In genomic region chr2:71939588-71940535, GRCh38 we compare ENCODE assay signal across 19 cellular contexts.
DNase-seq lines count a peak whose midpoint lies in the region; ATAC-seq and TF ChIP-seq lines count a peak whose summit lies in the region.
"Had no signal": no experiment of that assay in that cellular context is flagged by ENCODE, and none has a peak within 500 bp of the region (broad histone marks: within the 10 kb centered on the region; RNA-seq: fewer than 3 reads in every experiment).

No MANE protein-coding gene starts in this region.

- H3K36me3 ChIP-seq in vagina: no peaks in the 10 kb centered on the region
- H3K36me3 ChIP-seq: stomach had no signal

- H3K4me1 ChIP-seq in vagina: peaks cover 31% of the 10 kb centered on the region
- H3K4me1 ChIP-seq: stomach had no signal

- H3K27ac ChIP-seq in vagina: no peak overlapping the region
- H3K27ac ChIP-seq: HL-60, KMS-11, stomach, VCaP had no signal

- no peak for TF ChIP-seq POLR2A in vagina (IDR thresholded peaks at IDR 0.05)

- H3K27me3 ChIP-seq in vagina: no peaks in the 10 kb centered on the region

- H3K36me3 Mint-ChIP-seq in activated CD8-positive, alpha-beta memory T cell treated with anti-CD3 and anti-CD28 coated beads, Interleukin-2, amount 10 ng/mL, durations not matched to agents 7 days and 5 days: no peaks in the 10 kb centered on the region
- H3K36me3 Mint-ChIP-seq in osteocyte (ENCODE audit: unreplicated experiment): no peaks in the 10 kb centered on the region

- H3K9me3 Mint-ChIP-seq in activated CD8-positive, alpha-beta memory T cell treated with anti-CD3 and anti-CD28 coated beads, Interleukin-2, amount 10 ng/mL, durations not matched to agents 7 days and 5 days (ENCODE audit: low read depth): no peaks in the 10 kb centered on the region
- no peaks in the 10 kb centered on the region for H3K9me3 Mint-ChIP-seq in osteocyte (ENCODE audit: unreplicated experiment)

- H3K4me3 ChIP-seq in fibroblast of villous mesenchyme (ENCODE audit: low read depth, low read length): no peak overlapping the region
- no peak overlapping the region for H3K4me3 ChIP-seq in vagina
- H3K4me3 ChIP-seq: skin epidermis, stomach had no signal

- no peak for ATAC-seq in activated CD8-positive, alpha-beta memory T cell treated with anti-CD3 and anti-CD28 coated beads, Interleukin-2, amount 10 ng/mL, durations not matched to agents 7 days and 5 days
- ATAC-seq in GM21786 (IDR thresholded peaks at IDR 0.05; ENCODE audit: unreplicated experiment): no peak
- ATAC-seq in HG03457 (IDR thresholded peaks at IDR 0.05; ENCODE audit: unreplicated experiment): no peak

- peaks cover 2% of the 10 kb centered on the region for H3K27me3 Mint-ChIP-seq in activated CD8-positive, alpha-beta memory T cell treated with anti-CD3 and anti-CD28 coated beads, Interleukin-2, amount 10 ng/mL, durations not matched to agents 7 days and 5 days
- H3K27me3 Mint-ChIP-seq in osteocyte (ENCODE audit: unreplicated experiment): peaks cover 2% of the 10 kb centered on the region

- no peak for TF ChIP-seq CTCF in fibroblast of villous mesenchyme (IDR thresholded peaks at IDR 0.05; ENCODE audit: insufficient read depth, low read depth, low read length)
- no peak for TF ChIP-seq CTCF in osteocyte (IDR thresholded peaks at IDR 0.05)
- no peak for TF ChIP-seq CTCF in vagina (IDR thresholded peaks at IDR 0.05)

- H3K4me1 Mint-ChIP-seq in activated CD8-positive, alpha-beta memory T cell treated with anti-CD3 and anti-CD28 coated beads, Interleukin-2, amount 10 ng/mL, durations not matched to agents 7 days and 5 days: no peaks in the 10 kb centered on the region
- H3K4me1 Mint-ChIP-seq in osteocyte (ENCODE audit: unreplicated experiment): peaks cover 49% of the 10 kb centered on the region

- peak; percentile 28 for DNase-seq in activated CD8-positive, alpha-beta memory T cell treated with anti-CD3 and anti-CD28 coated beads, Interleukin-2, amount 10 ng/mL, durations not matched to agents 7 days and 5 days
- DNase-seq in activated CD8-positive, alpha-beta memory T cell treated with anti-CD3 and anti-CD28 coated beads, Interleukin-2, amount 50 U/mL, for 4 hours: no peak
- DNase-seq in fibroblast of villous mesenchyme (ENCODE audit: low read depth) (peak; percentile 38), osteocyte (ENCODE audit: extremely low spot score, unreplicated experiment) (peak; percentile 83), vagina (ENCODE audit: extremely low spot score in 2 of 2) (peak; percentile 82), NCI-H69 (lab: John Stamatoyannopoulos, UW) (no peak)
- DNase-seq: activated naive CD4-positive, alpha-beta T cell; effector memory CD4-positive, alpha-beta T cell; GF-D8; mesenchymal stem cell; NCI-H1694 treated with DMSO at 0.1 percent for 48 hours; NCI-H524 treated with DMSO at 0.1 percent for 48 hours; stomach had no signal

- H3K4me3 Mint-ChIP-seq in activated CD8-positive, alpha-beta memory T cell treated with anti-CD3 and anti-CD28 coated beads, Interleukin-2, amount 10 ng/mL, durations not matched to agents 7 days and 5 days: no peak overlapping the region
- H3K4me3 Mint-ChIP-seq in osteocyte (ENCODE audit: unreplicated experiment): no peak overlapping the region

- H3K27ac Mint-ChIP-seq in activated CD8-positive, alpha-beta memory T cell treated with anti-CD3 and anti-CD28 coated beads, Interleukin-2, amount 10 ng/mL, durations not matched to agents 7 days and 5 days: no peak overlapping the region
- peak overlapping the region; percentile 79 for H3K27ac Mint-ChIP-seq in osteocyte (ENCODE audit: unreplicated experiment)

- CTCF ChIA-PET in activated CD8-positive, alpha-beta memory T cell treated with anti-CD3 and anti-CD28 coated beads, Interleukin-2, amount 10 ng/mL, durations not matched to agents 7 days and 5 days (lab: Charles Lee): no interaction called here

- intact Hi-C loops in vagina (cut with DNase I): loop anchor here (10.0 kb wide), 1 partner anchor 205 kb away; the partner anchor contains the start of gene CYP26B1

- H3K9me3 ChIP-seq in vagina: no peaks in the 10 kb centered on the region
- H3K9me3 ChIP-seq: stomach had no signal

Comparison
In these comparisons a context has a peak if more than half of its experiments do, and no peak if none do; other contexts are left out.
1. DNase-seq: peak in activated CD8-positive, alpha-beta memory T cell treated with anti-CD3 and anti-CD28 coated beads, Interleukin-2, amount 10 ng/mL, durations not matched to agents 7 days and 5 days (single experiment), fibroblast of villous mesenchyme (single experiment), osteocyte (single experiment) and vagina (2 of 2); none in activated CD8-positive, alpha-beta memory T cell treated with anti-CD3 and anti-CD28 coated beads, Interleukin-2, amount 50 U/mL, for 4 hours (single experiment) and NCI-H69 (single experiment).